ENCODE assay signal across 8 cellular contexts in the genomic region with DNA sequence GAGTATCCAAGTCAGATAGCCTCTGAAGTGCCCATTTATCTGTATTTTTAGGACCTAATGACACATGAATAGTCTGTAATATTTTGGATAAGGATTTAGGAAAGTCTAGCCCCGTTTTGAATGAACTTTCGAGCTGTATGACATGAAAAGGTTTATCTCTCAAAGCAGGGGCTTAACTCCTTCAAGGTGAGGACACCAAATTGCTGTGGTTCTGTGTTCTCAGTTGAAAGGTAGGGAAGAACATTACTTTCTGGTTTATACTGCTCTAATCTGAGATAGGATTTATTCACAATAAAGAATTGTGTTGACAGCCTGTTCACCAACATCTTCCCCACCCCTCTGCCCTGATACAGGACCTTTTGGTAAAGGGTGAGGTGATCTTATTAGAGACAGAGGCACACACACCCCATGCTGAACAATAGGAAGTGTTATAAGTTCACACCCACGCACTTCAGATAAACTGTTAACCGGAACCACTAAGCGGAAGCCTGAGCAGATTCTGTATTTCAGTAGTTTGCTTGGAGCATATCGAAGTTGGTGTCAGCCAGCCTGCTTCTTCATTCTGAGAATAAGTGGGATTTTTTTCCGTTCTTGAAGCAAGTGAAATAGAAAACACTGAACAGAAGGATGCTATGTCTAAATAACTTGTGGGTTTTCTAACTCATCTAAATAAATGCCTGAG.
A peak's percentile ranks its signal among the peaks of the same experiment; 100 is the strongest.
DNase-seq lines count a peak whose midpoint lies in the region; ATAC-seq and TF ChIP-seq lines count a peak whose summit lies in the region.

No MANE protein-coding gene starts in this region.

- no peak overlapping the region for H3K4me2 ChIP-seq in hepatocyte

- no peak overlapping the region for H2AFZ ChIP-seq in hepatocyte

- H3K9me3 Mint-ChIP-seq in naive B cell = no peaks in the 10 kb centered on the region

- peak overlapping the region; percentile 41 to 93 (median 78) for H3K27ac Mint-ChIP-seq in naive B cell

- peaks cover 10% of the 10 kb centered on the region for H3K4me1 ChIP-seq in hepatocyte (ENCODE audit: insufficient read depth)

- no peaks in the 10 kb centered on the region for H4K20me1 ChIP-seq in hepatocyte (ENCODE audit: insufficient read depth, poor library complexity, severe bottlenecking)

- no peaks in the 10 kb centered on the region for H3K27me3 Mint-ChIP-seq in naive B cell

- H3K27ac ChIP-seq in caudate nucleus (ENCODE audit: low read depth, low read length) (no peak overlapping the region), hepatocyte (no peak overlapping the region)

- peak overlapping the region; percentile 36 to 85 (median 55) for H3K4me3 Mint-ChIP-seq in naive B cell

- ATAC-seq in GM19043 (IDR thresholded peaks at IDR 0.05; ENCODE audit: low read depth, unreplicated experiment) (peak; percentile 98), HG03095 (IDR thresholded peaks at IDR 0.05; ENCODE audit: unreplicated experiment) (peak; percentile 97), naive B cell (ENCODE audit: low read depth in 2 of 2) (peak; percentile 99)

- no peaks in the 10 kb centered on the region for H3K9me2 ChIP-seq in hepatocyte (replicated peaks; ENCODE audit: insufficient read depth)

- no peaks in the 10 kb centered on the region for H3K27me3 ChIP-seq in hepatocyte

- no peaks in the 10 kb centered on the region for H3K36me3 ChIP-seq in hepatocyte (replicated peaks; ENCODE audit: insufficient read depth, low read depth)

- H3K36me3 Mint-ChIP-seq in naive B cell = peaks cover 0 to 4% of the 10 kb centered on the region in 2 donors

- 92% methylated on average over 7 of the region's 7 CpGs for WGBS in hepatocyte (ENCODE audit: low lambda C conversion rate, missing lambda C conversion rate)

- H3K9me3 ChIP-seq in hepatocyte (ENCODE audit: low read depth) = no peaks in the 10 kb centered on the region

- no peak for TF ChIP-seq CTCF in hepatocyte (IDR thresholded peaks at IDR 0.05; ENCODE audit: poor library complexity)

- H3K4me1 Mint-ChIP-seq in naive B cell = peaks cover 41 to 61% (median 60%) of the 10 kb centered on the region in 3 donors

- DNase-seq in activated CD4-positive, alpha-beta T cell treated with anti-CD3 and anti-CD28 coated beads, Interleukin-2, amount 50 U/mL, for 4 hours = peak; percentile 31 to 33
- DNase-seq in naive B cell = peak; percentile 73
- DNase-seq in caudate nucleus (lab: John Stamatoyannopoulos, UW) = no peak
- DNase-seq in hepatocyte (ENCODE audit: low spot score) = no peak
- no peak for DNase-seq in midbrain (lab: John Stamatoyannopoulos, UW)
- DNase-seq in retina = no peak

- peaks cover 24% of the 10 kb centered on the region for H3K79me2 ChIP-seq in hepatocyte

- H3K4me3 ChIP-seq in hepatocyte = no peak overlapping the region

Comparison
In these comparisons a context has a peak if more than half of its experiments do, and no peak if none do; other contexts are left out.
1. DNase-seq: peak in activated CD4-positive, alpha-beta T cell treated with anti-CD3 and anti-CD28 coated beads, Interleukin-2, amount 50 U/mL, for 4 hours (2 of 2) and naive B cell (single experiment); none in caudate nucleus (0 of 61), hepatocyte (single experiment), midbrain (single experiment) and retina (single experiment).
2. Peak in every context shown above with its lines, with median percentiles within 50 percentile points of each other: ATAC-seq.